In the genomic region with DNA sequence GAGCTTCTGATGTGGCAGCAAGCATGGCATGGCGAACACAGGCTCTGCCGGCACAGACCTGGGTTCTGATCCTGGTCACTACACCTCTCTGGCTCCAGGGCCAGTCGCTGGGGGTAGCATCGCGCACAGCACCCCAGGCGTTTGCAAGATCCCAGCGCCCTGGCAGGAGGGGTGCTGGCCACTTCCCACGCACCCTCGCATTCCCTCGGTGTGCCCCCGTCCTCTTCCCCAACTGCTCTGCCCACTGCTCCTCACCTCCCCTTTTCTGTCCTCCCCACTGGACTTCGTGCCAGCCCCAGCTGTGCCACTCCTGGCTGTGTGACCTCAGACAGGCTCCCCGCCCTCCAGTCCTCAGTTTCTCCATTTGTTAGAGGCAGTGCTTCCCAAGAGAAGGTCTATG, we compare ENCODE assay signal across 1 cellular context.
TF ChIP-seq lines count a peak whose summit lies in the region.

No MANE protein-coding gene starts in this region.

TF ChIP-seq in IMR-90, 13 proteins besides CTCF, POLR2A, EP300 and RAD21:
- TF ChIP-seq MAZ (IDR thresholded peaks at IDR 0.05; ENCODE audit: borderline replicate concordance, low read depth, low read length) (no peak), BHLHE40 (IDR thresholded peaks at IDR 0.05; ENCODE audit: low read depth, low read length) (no peak), CEBPB (IDR thresholded peaks at IDR 0.05; ENCODE audit: low read depth, low read length) (no peak), SMC3 (IDR thresholded peaks at IDR 0.05; ENCODE audit: low read depth, low read length) (no peak), RFX5 (IDR thresholded peaks at IDR 0.05; ENCODE audit: low read depth, low read length) (no peak), MAFK (IDR thresholded peaks at IDR 0.05; ENCODE audit: low read depth, low read length) (no peak)
